In the genomic region with DNA sequence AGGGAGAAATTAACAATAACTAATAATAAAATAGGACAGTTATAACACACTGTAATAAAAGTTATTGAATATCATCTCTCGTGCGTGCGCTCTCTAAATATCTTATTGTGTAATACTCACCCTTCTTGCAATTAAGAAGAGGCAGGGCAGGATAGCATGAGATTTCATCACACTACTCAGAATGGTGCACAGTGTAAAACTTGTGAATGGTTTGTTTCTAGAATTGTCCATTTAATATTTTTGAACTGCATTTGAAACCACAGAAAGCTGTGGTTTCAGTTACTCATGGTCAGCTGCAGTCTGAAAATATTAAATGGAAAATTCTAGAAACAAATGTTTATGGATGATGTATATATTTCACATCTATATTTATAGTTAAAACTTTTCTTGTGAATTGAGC, we compare ENCODE assay signal across 17 cellular contexts.
DNase-seq lines count a peak whose midpoint lies in the region; ATAC-seq, FAIRE-seq and TF ChIP-seq lines count a peak whose summit lies in the region.
"Had no signal": no experiment of that assay in that cellular context is flagged by ENCODE, and none has a peak within 500 bp of the region (broad histone marks: within the 10 kb centered on the region; RNA-seq: fewer than 3 reads in every experiment).

No MANE protein-coding gene starts in this region.

- peak; percentile 30 for FAIRE-seq in small intestine (lab: Jason Lieb, UNC)
- FAIRE-seq: GM18507, keratinocyte had no signal

- H3K27me3 Mint-ChIP-seq in MCF 10A (ENCODE audit: insufficient read depth, unreplicated experiment), result no peaks in the 10 kb centered on the region
- H3K27me3 Mint-ChIP-seq: stimulated activated naive CD8-positive, alpha-beta T cell treated with anti-CD3 and anti-CD28 coated beads, Interleukin-15, amount 100 ng/mL, for 72 hours had no signal

- H3K9me3 ChIP-seq in mammary epithelial cell (replicated peaks; ENCODE audit: insufficient read depth, low read length) (no peaks in the 10 kb centered on the region), small intestine (ENCODE audit: control insufficient read depth, low read depth) (no peaks in the 10 kb centered on the region)

- intact Hi-C loops in mammary epithelial cell (cut with micrococcal nuclease), result no loop called here
- intact Hi-C loops in MCF 10A (cut with micrococcal nuclease), result no loop called here

- H3K27ac Mint-ChIP-seq in MCF 10A (ENCODE audit: low read depth, unreplicated experiment), result no peak overlapping the region
- H3K27ac Mint-ChIP-seq: activated CD8-positive, alpha-beta T cell treated with anti-CD3 and anti-CD28 coated beads, Interleukin-2, amount 10 ng/mL, durations not matched to agents 7 days and 5 days; CD14-positive monocyte; stimulated activated naive CD8-positive, alpha-beta T cell treated with anti-CD3 and anti-CD28 coated beads, Interleukin-15, amount 100 ng/mL, for 72 hours had no signal

- DNase-seq in mammary epithelial cell (peak; percentile 41), MCF 10A (ENCODE audit: unreplicated experiment) (no peak), amniotic epithelial cell (ENCODE audit: low read depth) (peak; percentile 78), small intestine (no peak), NCI-H69 (lab: John Stamatoyannopoulos, UW) (no peak), NCI-H2107 treated with DMSO at 0.1 percent for 48 hours (lab: John Stamatoyannopoulos, UW; ENCODE audit: unreplicated experiment) (no peak), NCI-H748 (lab: John Stamatoyannopoulos, UW; ENCODE audit: unreplicated experiment) (no peak)
- DNase-seq: activated CD8-positive, alpha-beta T cell treated with anti-CD3 and anti-CD28 coated beads, Interleukin-2, amount 10 ng/mL, durations not matched to agents 7 days and 5 days; activated T-cell treated with anti-CD3 and anti-CD28 coated beads, Interleukin-2, amount 50 U/mL, for 48 hours; mesendoderm; NCI-H1417; stimulated activated naive CD8-positive, alpha-beta T cell treated with anti-CD3 and anti-CD28 coated beads, Interleukin-15, amount 100 ng/mL, for 72 hours had no signal

- H3K36me3 ChIP-seq in mammary epithelial cell (ENCODE audit: insufficient read depth, low read length) (no peaks in the 10 kb centered on the region), small intestine (ENCODE audit: control insufficient read depth in 2 of 2, insufficient read depth in 2 of 2, low read length in 2 of 2) (no peaks in the 10 kb centered on the region)

- ATAC-seq in HG03280 (IDR thresholded peaks at IDR 0.05; ENCODE audit: unreplicated experiment), result peak; percentile 63
- ATAC-seq: activated CD8-positive, alpha-beta T cell treated with anti-CD3 and anti-CD28 coated beads, Interleukin-2, amount 10 ng/mL, durations not matched to agents 7 days and 5 days; stimulated activated naive CD8-positive, alpha-beta T cell treated with anti-CD3 and anti-CD28 coated beads, Interleukin-15, amount 100 ng/mL, for 72 hours had no signal

- no peak overlapping the region for H3K4me2 ChIP-seq in mammary epithelial cell (ENCODE audit: insufficient read depth, low read depth, low read length)

- H3K27ac ChIP-seq in mammary epithelial cell (ENCODE audit: insufficient read depth, low read depth, low read length) (no peak overlapping the region), small intestine (ENCODE audit: low read depth in 1 of 2, low read length in 1 of 2) (no peak overlapping the region)

- H3K4me3 ChIP-seq in mammary epithelial cell (replicated peaks in 1 of 3; ENCODE audit: insufficient read depth in 1 of 3, low read depth in 2 of 3, low read length in 3 of 3), result no peak overlapping the region
- no peak overlapping the region for H3K4me3 ChIP-seq in small intestine (ENCODE audit: low read depth in 1 of 2, low read length in 2 of 2)

- no peak overlapping the region for H2AFZ ChIP-seq in mammary epithelial cell (ENCODE audit: low read depth, low read length)

- POLR2A ChIA-PET in MCF 10A (lab: Yijun Ruan, JAX), result interaction anchor here (1.0 to 1.4 kb wide), 2 partner anchors 9 to 10 kb away, joined by 3 to 4 read pairs; no protein-coding TSS in a partner anchor

- peaks cover 6% of the 10 kb centered on the region for H3K4me1 Mint-ChIP-seq in MCF 10A (ENCODE audit: insufficient read depth, unreplicated experiment)

- H4K20me1 ChIP-seq in mammary epithelial cell (ENCODE audit: insufficient read depth, low read length), result no peaks in the 10 kb centered on the region

- CTCF ChIA-PET in mammary epithelial cell (lab: Charles Lee; ENCODE audit: low non-redundant PET), result no interaction called here
- CTCF ChIA-PET in MCF 10A (lab: Yijun Ruan, JAX), result interaction anchor here (0.5 to 0.8 kb wide), 2 partner anchors 27 to 113 kb away, joined by 3 to 4 read pairs; no protein-coding TSS in a partner anchor

- in situ Hi-C loops in mammary epithelial cell (cut with MboI; ENCODE audit: low sequenced_read_pairs in 2 of 2), result no loop called here

- 90% methylated on average over 3 of the region's 3 CpGs for WGBS in mammary epithelial cell (ENCODE audit: low coverage, missing lambda C conversion rate)
- WGBS in small intestine, 3 donors, result 68 to 86% (median 84%) methylated on average over 3 of the region's 3 CpGs

- H3K79me2 ChIP-seq in mammary epithelial cell (ENCODE audit: insufficient read depth, low read length), result no peaks in the 10 kb centered on the region

- no peaks in the 10 kb centered on the region for H3K9me3 Mint-ChIP-seq in MCF 10A (ENCODE audit: unreplicated experiment)
- H3K9me3 Mint-ChIP-seq: neural crest cell had no signal

- H3K36me3 Mint-ChIP-seq in MCF 10A (ENCODE audit: insufficient read depth, unreplicated experiment), result no peaks in the 10 kb centered on the region
- H3K36me3 Mint-ChIP-seq: CD14-positive monocyte had no signal

- H3K27me3 ChIP-seq in mammary epithelial cell (ENCODE audit: insufficient read depth, low read length) (no peaks in the 10 kb centered on the region), small intestine (ENCODE audit: control insufficient read depth in 2 of 2, insufficient read depth in 2 of 2, low read length in 2 of 2) (no peaks in the 10 kb centered on the region)

- H3K9ac ChIP-seq in mammary epithelial cell (ENCODE audit: insufficient read depth, low read length), result no peak overlapping the region

- dilution Hi-C loops in mammary epithelial cell (cut with HindIII; ENCODE audit: low sequenced_read_pairs), result no loop called here

- H3K4me3 Mint-ChIP-seq in MCF 10A (ENCODE audit: unreplicated experiment), result no peak overlapping the region
- H3K4me3 Mint-ChIP-seq: activated CD8-positive, alpha-beta T cell treated with anti-CD3 and anti-CD28 coated beads, Interleukin-2, amount 10 ng/mL, durations not matched to agents 7 days and 5 days; CD14-positive monocyte; neural crest cell; stimulated activated naive CD8-positive, alpha-beta T cell treated with anti-CD3 and anti-CD28 coated beads, Interleukin-15, amount 100 ng/mL, for 72 hours had no signal

- BruUV-seq in mammary epithelial cell (replicated peaks; lab: Mats Ljungman, UMichigan) (no TSS peak), MCF 10A (replicated peaks; lab: Mats Ljungman, UMichigan) (no TSS peak)

- no peaks in the 10 kb centered on the region for H3K4me1 ChIP-seq in mammary epithelial cell (ENCODE audit: insufficient read depth, low read length)
- H3K4me1 ChIP-seq in small intestine (ENCODE audit: control insufficient read depth in 2 of 2, insufficient read depth in 1 of 2, low read depth in 1 of 2, low read length in 1 of 2), result no peaks in the 10 kb centered on the region

- TF ChIP-seq CTCF in mammary epithelial cell (conservative IDR thresholded peaks at IDR 0.05 in 1 of 2, IDR thresholded peaks at IDR 0.05 in 1 of 2; ENCODE audit: extremely low read depth in 1 of 2, insufficient read depth in 1 of 2, low read depth in 1 of 2, low read length in 2 of 2), result no peak
- TF ChIP-seq CTCF in MCF 10A (IDR thresholded peaks at IDR 0.05; ENCODE audit: unreplicated experiment), result no peak

Comparison
In these comparisons a context has a peak if more than half of its experiments do, and no peak if none do; other contexts are left out.
1. DNase-seq: peak in mammary epithelial cell (single experiment) and amniotic epithelial cell (single experiment); none in MCF 10A (single experiment), small intestine (single experiment), NCI-H69 (single experiment), NCI-H2107 treated with DMSO at 0.1 percent for 48 hours (single experiment) and NCI-H748 (single experiment).